ENCODE assay signal across 3 cellular contexts in genomic region chr3:184472723-184473419, GRCh38.
TF ChIP-seq lines count a peak whose summit lies in the region.

No MANE protein-coding gene starts in this region.

TF ChIP-seq in liver, 16 proteins besides CTCF, POLR2A, EP300 and RAD21 (continued from another document):
- TF ChIP-seq, protein P1, sequence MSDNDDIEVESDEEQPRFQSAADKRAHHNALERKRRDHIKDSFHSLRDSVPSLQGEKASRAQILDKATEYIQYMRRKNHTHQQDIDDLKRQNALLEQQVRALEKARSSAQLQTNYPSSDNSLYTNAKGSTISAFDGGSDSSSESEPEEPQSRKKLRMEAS (IDR thresholded peaks at IDR 0.05), result peak; percentile 33
- no peak for TF ChIP-seq TAF1 (conservative IDR thresholded peaks at IDR 0.05)

TF ChIP-seq in HepG2, 621 proteins besides CTCF, POLR2A, EP300 and RAD21:
- TF ChIP-seq, protein P2, sequence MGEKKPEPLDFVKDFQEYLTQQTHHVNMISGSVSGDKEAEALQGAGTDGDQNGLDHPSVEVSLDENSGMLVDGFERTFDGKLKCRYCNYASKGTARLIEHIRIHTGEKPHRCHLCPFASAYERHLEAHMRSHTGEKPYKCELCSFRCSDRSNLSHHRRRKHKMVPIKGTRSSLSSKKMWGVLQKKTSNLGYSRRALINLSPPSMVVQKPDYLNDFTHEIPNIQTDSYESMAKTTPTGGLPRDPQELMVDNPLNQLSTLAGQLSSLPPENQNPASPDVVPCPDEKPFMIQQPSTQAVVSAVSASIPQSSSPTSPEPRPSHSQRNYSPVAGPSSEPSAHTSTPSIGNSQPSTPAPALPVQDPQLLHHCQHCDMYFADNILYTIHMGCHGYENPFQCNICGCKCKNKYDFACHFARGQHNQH (CRISPR knock-in tag; IDR thresholded peaks at IDR 0.05), result no peak
- TF ChIP-seq SIX1 (CRISPR knock-in tag; IDR thresholded peaks at IDR 0.05; ENCODE audit: borderline replicate concordance) (no peak), ZNF180 (CRISPR knock-in tag; IDR thresholded peaks at IDR 0.05; ENCODE audit: borderline replicate concordance, low read depth) (no peak), ZNF766 (CRISPR knock-in tag; IDR thresholded peaks at IDR 0.05; ENCODE audit: borderline replicate concordance) (no peak), ZNF883 (CRISPR knock-in tag; IDR thresholded peaks at IDR 0.05; ENCODE audit: not compliant biosample characterization) (no peak), AHR (CRISPR knock-in tag; IDR thresholded peaks at IDR 0.05) (no peak), HNRNPLL (IDR thresholded peaks at IDR 0.05; ENCODE audit: low read depth, low read length, poor library complexity, severe bottlenecking) (no peak), GFI1 (CRISPR knock-in tag; IDR thresholded peaks at IDR 0.05; ENCODE audit: borderline replicate concordance) (no peak), ZNF549 (CRISPR knock-in tag; IDR thresholded peaks at IDR 0.05) (no peak), ASH2L (IDR thresholded peaks at IDR 0.05; ENCODE audit: insufficient read length, low read depth, low read length) (no peak), RXRB (CRISPR knock-in tag; IDR thresholded peaks at IDR 0.05; ENCODE audit: borderline replicate concordance) (no peak)
- TF ChIP-seq, protein P3, sequence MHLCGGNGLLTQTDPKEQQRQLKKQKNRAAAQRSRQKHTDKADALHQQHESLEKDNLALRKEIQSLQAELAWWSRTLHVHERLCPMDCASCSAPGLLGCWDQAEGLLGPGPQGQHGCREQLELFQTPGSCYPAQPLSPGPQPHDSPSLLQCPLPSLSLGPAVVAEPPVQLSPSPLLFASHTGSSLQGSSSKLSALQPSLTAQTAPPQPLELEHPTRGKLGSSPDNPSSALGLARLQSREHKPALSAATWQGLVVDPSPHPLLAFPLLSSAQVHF (CRISPR knock-in tag; IDR thresholded peaks at IDR 0.05), result no peak

TF ChIP-seq in GM12878, 131 proteins besides CTCF, POLR2A, EP300 and RAD21 (continued from another document):
- TF ChIP-seq CBX5 (IDR thresholded peaks at IDR 0.05; ENCODE audit: low read depth) (no peak), ZBTB40 (IDR thresholded peaks at IDR 0.05; ENCODE audit: borderline replicate concordance) (no peak), IKZF1 (conservative IDR thresholded peaks at IDR 0.05) (no peak), CREB1 (IDR thresholded peaks at IDR 0.05; ENCODE audit: low read depth) (no peak), YY1 (IDR thresholded peaks at IDR 0.05; ENCODE audit: low read depth, low read length) (no peak), RB1 (IDR thresholded peaks at IDR 0.05; ENCODE audit: borderline replicate concordance) (no peak), SMC3 (IDR thresholded peaks at IDR 0.05; ENCODE audit: borderline replicate concordance, low read length) (no peak), IKZF2 (IDR thresholded peaks at IDR 0.05) (no peak)
- TF ChIP-seq, protein P4, sequence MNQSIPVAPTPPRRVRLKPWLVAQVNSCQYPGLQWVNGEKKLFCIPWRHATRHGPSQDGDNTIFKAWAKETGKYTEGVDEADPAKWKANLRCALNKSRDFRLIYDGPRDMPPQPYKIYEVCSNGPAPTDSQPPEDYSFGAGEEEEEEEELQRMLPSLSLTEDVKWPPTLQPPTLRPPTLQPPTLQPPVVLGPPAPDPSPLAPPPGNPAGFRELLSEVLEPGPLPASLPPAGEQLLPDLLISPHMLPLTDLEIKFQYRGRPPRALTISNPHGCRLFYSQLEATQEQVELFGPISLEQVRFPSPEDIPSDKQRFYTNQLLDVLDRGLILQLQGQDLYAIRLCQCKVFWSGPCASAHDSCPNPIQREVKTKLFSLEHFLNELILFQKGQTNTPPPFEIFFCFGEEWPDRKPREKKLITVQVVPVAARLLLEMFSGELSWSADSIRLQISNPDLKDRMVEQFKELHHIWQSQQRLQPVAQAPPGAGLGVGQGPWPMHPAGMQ (IDR thresholded peaks at IDR 0.05; ENCODE audit: borderline replicate concordance), result no peak
- TF ChIP-seq, protein P5, sequence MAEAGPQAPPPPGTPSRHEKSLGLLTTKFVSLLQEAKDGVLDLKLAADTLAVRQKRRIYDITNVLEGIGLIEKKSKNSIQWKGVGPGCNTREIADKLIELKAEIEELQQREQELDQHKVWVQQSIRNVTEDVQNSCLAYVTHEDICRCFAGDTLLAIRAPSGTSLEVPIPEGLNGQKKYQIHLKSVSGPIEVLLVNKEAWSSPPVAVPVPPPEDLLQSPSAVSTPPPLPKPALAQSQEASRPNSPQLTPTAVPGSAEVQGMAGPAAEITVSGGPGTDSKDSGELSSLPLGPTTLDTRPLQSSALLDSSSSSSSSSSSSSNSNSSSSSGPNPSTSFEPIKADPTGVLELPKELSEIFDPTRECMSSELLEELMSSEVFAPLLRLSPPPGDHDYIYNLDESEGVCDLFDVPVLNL (IDR thresholded peaks at IDR 0.05; ENCODE audit: low read depth, low read length), result no peak
- TF ChIP-seq, protein P6, sequence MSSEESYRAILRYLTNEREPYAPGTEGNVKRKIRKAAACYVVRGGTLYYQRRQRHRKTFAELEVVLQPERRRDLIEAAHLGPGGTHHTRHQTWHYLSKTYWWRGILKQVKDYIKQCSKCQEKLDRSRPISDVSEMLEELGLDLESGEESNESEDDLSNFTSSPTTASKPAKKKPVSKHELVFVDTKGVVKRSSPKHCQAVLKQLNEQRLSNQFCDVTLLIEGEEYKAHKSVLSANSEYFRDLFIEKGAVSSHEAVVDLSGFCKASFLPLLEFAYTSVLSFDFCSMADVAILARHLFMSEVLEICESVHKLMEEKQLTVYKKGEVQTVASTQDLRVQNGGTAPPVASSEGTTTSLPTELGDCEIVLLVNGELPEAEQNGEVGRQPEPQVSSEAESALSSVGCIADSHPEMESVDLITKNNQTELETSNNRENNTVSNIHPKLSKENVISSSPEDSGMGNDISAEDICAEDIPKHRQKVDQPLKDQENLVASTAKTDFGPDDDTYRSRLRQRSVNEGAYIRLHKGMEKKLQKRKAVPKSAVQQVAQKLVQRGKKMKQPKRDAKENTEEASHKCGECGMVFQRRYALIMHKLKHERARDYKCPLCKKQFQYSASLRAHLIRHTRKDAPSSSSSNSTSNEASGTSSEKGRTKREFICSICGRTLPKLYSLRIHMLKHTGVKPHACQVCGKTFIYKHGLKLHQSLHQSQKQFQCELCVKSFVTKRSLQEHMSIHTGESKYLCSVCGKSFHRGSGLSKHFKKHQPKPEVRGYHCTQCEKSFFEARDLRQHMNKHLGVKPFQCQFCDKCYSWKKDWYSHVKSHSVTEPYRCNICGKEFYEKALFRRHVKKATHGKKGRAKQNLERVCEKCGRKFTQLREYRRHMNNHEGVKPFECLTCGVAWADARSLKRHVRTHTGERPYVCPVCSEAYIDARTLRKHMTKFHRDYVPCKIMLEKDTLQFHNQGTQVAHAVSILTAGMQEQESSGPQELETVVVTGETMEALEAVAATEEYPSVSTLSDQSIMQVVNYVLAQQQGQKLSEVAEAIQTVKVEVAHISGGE (CRISPR knock-in tag; IDR thresholded peaks at IDR 0.05), result no peak
